Comparison of ENCODE assay signal across 11 cellular contexts in the genomic region with DNA sequence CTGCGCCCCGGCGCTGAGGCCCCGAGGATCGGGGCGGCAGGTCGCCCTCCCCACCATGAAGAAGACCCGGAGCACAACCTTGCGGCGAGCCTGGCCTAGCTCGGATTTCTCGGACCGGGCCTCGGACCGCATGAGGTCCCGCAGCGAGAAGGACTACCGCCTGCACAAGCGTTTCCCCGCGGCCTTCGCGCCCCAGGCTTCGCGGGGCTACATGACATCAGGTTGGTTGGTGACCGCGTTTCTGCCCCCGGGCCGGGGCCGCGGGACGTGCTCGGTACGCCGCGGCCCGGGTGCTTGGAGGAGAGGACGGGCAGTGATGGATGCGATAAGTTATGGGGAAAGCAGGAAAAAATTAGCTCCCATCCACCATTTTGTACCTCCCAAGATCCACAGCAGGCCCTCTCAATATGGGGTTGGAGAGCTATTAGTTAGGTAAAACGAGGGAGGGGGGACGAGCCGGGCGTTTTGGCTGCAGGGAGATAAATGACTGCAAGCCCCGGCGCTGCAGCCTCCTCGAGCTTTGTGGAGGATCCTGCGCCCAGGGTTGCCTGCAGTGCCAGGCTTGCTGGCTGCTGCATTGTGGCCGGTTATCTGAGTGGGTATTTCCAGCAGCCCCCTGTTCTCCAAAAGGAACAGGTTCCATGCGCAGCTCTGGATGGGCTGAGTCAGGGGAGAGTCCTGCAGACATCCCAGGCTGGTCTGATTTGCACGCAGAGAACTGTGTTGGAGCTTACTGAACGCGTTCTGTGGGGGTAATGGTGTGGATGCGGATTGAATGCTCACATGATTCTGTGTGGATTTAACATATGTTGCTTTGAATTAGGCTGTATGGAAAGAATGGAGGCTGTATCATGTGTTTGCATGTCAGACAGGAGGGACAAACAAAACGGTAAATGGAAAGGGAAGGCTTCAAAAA. TPM values are rescaled to one million over a fixed set of nuclear protein-coding genes. Genes with fewer than 3 reads are reported as not detected.
A peak's percentile ranks its signal among the peaks of the same experiment; 100 is the strongest.
DNase-seq lines count a peak whose midpoint lies in the region; ATAC-seq lines count a peak whose summit lies in the region.
"Had no signal": no experiment of that assay in that cellular context is flagged by ENCODE, and none has a peak within 500 bp of the region (broad histone marks: within the 10 kb centered on the region; RNA-seq: fewer than 3 reads in every experiment).

No MANE protein-coding gene starts in this region.

- H3K4me3 ChIP-seq in esophagus (ENCODE audit: low read depth in 1 of 2, low read length in 2 of 2) (peak overlapping the region; percentile 35 to 58), mucosa of rectum (ENCODE audit: low read length in 2 of 2) (peak overlapping the region; percentile 41 to 53), urinary bladder (ENCODE audit: low read depth, low read length) (peak overlapping the region; percentile 65)
- H3K4me3 ChIP-seq: BLaER1 treated with 17β-estradiol and CSF1 and Interleukin-3, amounts not matched to agents 10 nM and 100 nM had no signal

- peak; percentile 55 for DNase-seq in Right ventricle myocardium superior
- DNase-seq in Right ventricle myocardium inferior (ENCODE audit: missing footprints), result no peak
- DNase-seq in mesenteric fat pad (ENCODE audit: low spot score), result no peak
- DNase-seq: activated CD8-positive, alpha-beta memory T cell treated with anti-CD3 and anti-CD28 coated beads, Interleukin-2, amount 10 ng/mL, durations not matched to agents 7 days and 5 days; NCI-H2107 had no signal

- intact Hi-C loops in Right ventricle myocardium superior (cut with DNase I), result no loop called here
- intact Hi-C loops in Right ventricle myocardium inferior (cut with DNase I), result loop anchor here (1.0 to 5.0 kb wide), 4 partner anchors 40 to 262 kb away; no protein-coding TSS in a partner anchor

- 28 to 44% methylated on average over 52 to 54 of the region's 54 CpGs for WGBS in esophagus, 2 donors
- WGBS in urinary bladder, result 12% methylated on average over 54 of the region's 54 CpGs

- H3K27me3 ChIP-seq in esophagus (ENCODE audit: control insufficient read depth in 1 of 2, insufficient read depth in 2 of 2, low read length in 2 of 2) (no peaks in the 10 kb centered on the region), mucosa of rectum (ENCODE audit: control insufficient read depth in 2 of 2, insufficient read depth in 2 of 2, low read length in 2 of 2) (peaks cover 7 to 32% of the 10 kb centered on the region in 2 donors)
- H3K27me3 ChIP-seq: BLaER1 treated with 17β-estradiol and CSF1 and Interleukin-3, amounts not matched to agents 10 nM and 100 nM had no signal

- H3K27ac ChIP-seq in esophagus (ENCODE audit: low read depth in 2 of 2, low read length in 1 of 2) (no peak overlapping the region), mucosa of rectum (ENCODE audit: low read depth in 2 of 2, low read length in 2 of 2) (no peak overlapping the region), urinary bladder (ENCODE audit: low read depth) (no peak overlapping the region)
- H3K27ac ChIP-seq: BLaER1 treated with 17β-estradiol and CSF1 and Interleukin-3, amounts not matched to agents 10 nM and 100 nM had no signal

- H3K4me1 ChIP-seq in esophagus (ENCODE audit: control insufficient read depth in 2 of 2, insufficient read depth in 2 of 2, low read length in 1 of 2) (peaks cover 5 to 7% of the 10 kb centered on the region in 2 donors), mucosa of rectum (ENCODE audit: control insufficient read depth in 2 of 2, insufficient read depth in 2 of 2, low read length in 2 of 2) (peaks cover 4 to 8% of the 10 kb centered on the region in 2 donors), urinary bladder (ENCODE audit: insufficient read depth) (no peaks in the 10 kb centered on the region)
- H3K4me1 ChIP-seq: BLaER1 treated with 17β-estradiol and CSF1 and Interleukin-3, amounts not matched to agents 10 nM and 100 nM had no signal

- H3K9me3 ChIP-seq in esophagus (ENCODE audit: control insufficient read depth in 2 of 2, insufficient read depth in 1 of 2, low read depth in 1 of 2, low read length in 1 of 2), result no peaks in the 10 kb centered on the region
- no peaks in the 10 kb centered on the region for H3K9me3 ChIP-seq in mucosa of rectum (ENCODE audit: control insufficient read depth in 2 of 2, low read length in 2 of 2)

- ATAC-seq in Right ventricle myocardium superior (ENCODE audit: poor library complexity) (peak; percentile 5), Right ventricle myocardium inferior (no peak), HG03354 (IDR thresholded peaks at IDR 0.05; ENCODE audit: poor library complexity, severe bottlenecking, unreplicated experiment) (no peak), GM19452 (IDR thresholded peaks at IDR 0.05; ENCODE audit: unreplicated experiment) (no peak)
- ATAC-seq: activated CD8-positive, alpha-beta memory T cell treated with anti-CD3 and anti-CD28 coated beads, Interleukin-2, amount 10 ng/mL, durations not matched to agents 7 days and 5 days had no signal

- H3K36me3 ChIP-seq in esophagus (ENCODE audit: control insufficient read depth in 2 of 2, insufficient read depth in 2 of 2, low read length in 1 of 2) (no peaks in the 10 kb centered on the region), mucosa of rectum (ENCODE audit: control insufficient read depth in 2 of 2, insufficient read depth in 2 of 2, low read length in 2 of 2) (no peaks in the 10 kb centered on the region), urinary bladder (ENCODE audit: insufficient read depth) (no peaks in the 10 kb centered on the region)
- H3K36me3 ChIP-seq: BLaER1 treated with 17β-estradiol and CSF1 and Interleukin-3, amounts not matched to agents 10 nM and 100 nM had no signal

- peak overlapping the region in 1 of 2 donors; percentile 2 for H3K9ac ChIP-seq in mucosa of rectum (ENCODE audit: low read depth in 1 of 2, low read length in 2 of 2)
- H3K9ac ChIP-seq: BLaER1 treated with 17β-estradiol and CSF1 and Interleukin-3, amounts not matched to agents 10 nM and 100 nM had no signal

RNA-seq across cellular contexts. Expression of gene STOX2, which starts 1.9 kb away (rescaled TPM):
- total RNA-seq in Right ventricle myocardium superior, result 8.5 TPM
- total RNA-seq in Right ventricle myocardium inferior, result 9.9 TPM
- polyA plus RNA-seq in esophagus, result 1 to 10 TPM; 2.6 to 3.3 TPM
- 35.7 TPM for total RNA-seq in urinary bladder
- 4.0 TPM for polyA plus RNA-seq in urinary bladder
- 6.2 TPM for total RNA-seq in mesenteric fat pad
- total RNA-seq: activated CD8-positive, alpha-beta memory T cell treated with anti-CD3 and anti-CD28 coated beads, Interleukin-2, amount 10 ng/mL, durations not matched to agents 7 days and 5 days had no signal
